ENCODE assay signal across 15 cellular contexts in genomic region chr12:48823281-48823680, GRCh38. TPM values are rescaled to one million over a fixed set of nuclear protein-coding genes. Genes with fewer than 3 reads are reported as not detected.
DNase-seq lines count a peak whose midpoint lies in the region; ATAC-seq and TF ChIP-seq lines count a peak whose summit lies in the region.
"Had no signal": no experiment of that assay in that cellular context is flagged by ENCODE, and none has a peak within 500 bp of the region (broad histone marks: within the 10 kb centered on the region; RNA-seq: fewer than 3 reads in every experiment).

No MANE protein-coding gene starts in this region.

- H3K27ac Mint-ChIP-seq in T-helper 17 cell: peak overlapping the region; percentile 43
- H3K27ac Mint-ChIP-seq in central memory CD8-positive, alpha-beta T cell (ENCODE audit: low read depth): peak overlapping the region; percentile 42
- no peak overlapping the region for H3K27ac Mint-ChIP-seq in activated T-cell treated with anti-CD3 and anti-CD28 coated beads, Interleukin-2, amount 50 U/mL, for 72 hours
- H3K27ac Mint-ChIP-seq: GM23338 had no signal

- no peaks in the 10 kb centered on the region for H3K27me3 ChIP-seq in osteoblast (ENCODE audit: insufficient read depth, low read length)

- H3K4me1 Mint-ChIP-seq in T-helper 17 cell: peaks cover 27% of the 10 kb centered on the region
- peaks cover 27% of the 10 kb centered on the region for H3K4me1 Mint-ChIP-seq in central memory CD8-positive, alpha-beta T cell
- peaks cover 4% of the 10 kb centered on the region for H3K4me1 Mint-ChIP-seq in activated T-cell treated with anti-CD3 and anti-CD28 coated beads, Interleukin-2, amount 50 U/mL, for 72 hours (ENCODE audit: low read depth)

- DNase-seq in T-helper 17 cell: no peak
- no peak for DNase-seq in central memory CD8-positive, alpha-beta T cell (ENCODE audit: low spot score in 2 of 2)
- DNase-seq in osteoblast (ENCODE audit: insufficient read length, low spot score, missing footprints): peak; percentile 71
- DNase-seq in activated T-cell treated with anti-CD3 and anti-CD28 coated beads, Interleukin-2, amount 50 U/mL, for 72 hours: no peak
- no peak for DNase-seq in NCI-H226
- no peak for DNase-seq in activated T-cell treated with anti-CD3 and anti-CD28 coated beads, Interleukin-2, amount 50 U/mL, for 48 hours
- DNase-seq: C1 segment of cervical spinal cord; Calu3; CD8-positive, alpha-beta memory T cell; COR-L47; DMS53; GF-D8 had no signal

- H3K79me2 ChIP-seq in osteoblast (ENCODE audit: insufficient read depth, low read length): no peaks in the 10 kb centered on the region

- H3K4me3 ChIP-seq in HEK293 (ENCODE audit: low read depth, low read length) (no peak overlapping the region), osteoblast (ENCODE audit: insufficient read depth, low read length) (no peak overlapping the region)
- H3K4me3 ChIP-seq: GM23338, HAP-1 had no signal

- peaks cover 18% of the 10 kb centered on the region for H4K20me1 ChIP-seq in osteoblast (ENCODE audit: insufficient read depth, low read length)

- CTCF ChIA-PET in HEK293 (lab: Yijun Ruan, JAX): interaction anchor here (1.3 to 6.0 kb wide), 2 partner anchors 9 to 29 kb away, joined by 4 to 42 read pairs; partner anchors contain the start of gene DDX23

- H3K9me3 Mint-ChIP-seq in central memory CD8-positive, alpha-beta T cell: no peaks in the 10 kb centered on the region
- no peaks in the 10 kb centered on the region for H3K9me3 Mint-ChIP-seq in activated T-cell treated with anti-CD3 and anti-CD28 coated beads, Interleukin-2, amount 50 U/mL, for 72 hours
- H3K9me3 Mint-ChIP-seq: CD8-positive, alpha-beta memory T cell; GM23338 had no signal

- peaks cover 0 to 53% of the 10 kb centered on the region in 2 experiments; a peak in 1 of 3 replicates for H3K36me3 ChIP-seq in HEK293 (ENCODE audit: control insufficient read depth in 2 of 2, insufficient read depth in 1 of 2, low read length in 2 of 2)
- H3K36me3 ChIP-seq in osteoblast (ENCODE audit: insufficient read depth, low read length): peaks cover 15% of the 10 kb centered on the region

- H3K4me3 Mint-ChIP-seq in T-helper 17 cell: no peak overlapping the region
- no peak overlapping the region for H3K4me3 Mint-ChIP-seq in central memory CD8-positive, alpha-beta T cell
- H3K4me3 Mint-ChIP-seq in activated T-cell treated with anti-CD3 and anti-CD28 coated beads, Interleukin-2, amount 50 U/mL, for 72 hours: no peak overlapping the region
- H3K4me3 Mint-ChIP-seq: CD8-positive, alpha-beta memory T cell; GM23338 had no signal

- ATAC-seq in T-helper 17 cell: no peak
- no peak for ATAC-seq in central memory CD8-positive, alpha-beta T cell (replicated peaks; ENCODE audit: extremely low read depth, poor library complexity, severe bottlenecking)
- no peak for ATAC-seq in activated T-cell treated with anti-CD3 and anti-CD28 coated beads, Interleukin-2, amount 50 U/mL, for 72 hours (replicated peaks in 1 of 2)

- no peak overlapping the region for H3K4me2 ChIP-seq in osteoblast (ENCODE audit: insufficient read depth, low read length)

- no peaks in the 10 kb centered on the region for H3K36me3 Mint-ChIP-seq in T-helper 17 cell (ENCODE audit: low read depth)
- H3K36me3 Mint-ChIP-seq in central memory CD8-positive, alpha-beta T cell (ENCODE audit: insufficient read depth): peaks cover 3% of the 10 kb centered on the region
- H3K36me3 Mint-ChIP-seq in activated T-cell treated with anti-CD3 and anti-CD28 coated beads, Interleukin-2, amount 50 U/mL, for 72 hours (ENCODE audit: insufficient read depth in 2 of 2): no peaks in the 10 kb centered on the region

- H3K27ac ChIP-seq in HEK293 (ENCODE audit: extremely low read depth, low read depth, low read length) (no peak overlapping the region), osteoblast (ENCODE audit: low read depth, low read length) (no peak overlapping the region)

- no peak overlapping the region for H2AFZ ChIP-seq in osteoblast (ENCODE audit: low read length)
- H2AFZ ChIP-seq: GM23338 had no signal

- POLR2A ChIA-PET in HEK293 (lab: Yijun Ruan, JAX): no interaction called here

- TF ChIP-seq CTCF in HEK293 (tag by site-specific recombination; IDR thresholded peaks at IDR 0.05): no peak
- no peak for TF ChIP-seq CTCF in osteoblast (IDR thresholded peaks at IDR 0.05; ENCODE audit: extremely low read depth, low read depth, low read length)

- no peaks in the 10 kb centered on the region for H3K27me3 Mint-ChIP-seq in T-helper 17 cell
- no peaks in the 10 kb centered on the region for H3K27me3 Mint-ChIP-seq in central memory CD8-positive, alpha-beta T cell
- H3K27me3 Mint-ChIP-seq in activated T-cell treated with anti-CD3 and anti-CD28 coated beads, Interleukin-2, amount 50 U/mL, for 72 hours (ENCODE audit: low read depth): no peaks in the 10 kb centered on the region

- H3K9me3 ChIP-seq in HEK293 (ENCODE audit: control insufficient read depth, insufficient read depth, low read depth, low read length): no peaks in the 10 kb centered on the region
- H3K9me3 ChIP-seq in T-helper 17 cell (ENCODE audit: control insufficient read depth, low read length, poor library complexity, severe bottlenecking): no peaks in the 10 kb centered on the region
- H3K9me3 ChIP-seq in osteoblast (ENCODE audit: low read depth, low read length): no peaks in the 10 kb centered on the region
- H3K9me3 ChIP-seq: HAP-1 had no signal

- H3K4me1 ChIP-seq in HEK293 (ENCODE audit: control insufficient read depth, insufficient read depth, low read length): no peaks in the 10 kb centered on the region
- H3K4me1 ChIP-seq in osteoblast (ENCODE audit: insufficient read depth, low read length): no peaks in the 10 kb centered on the region

TF ChIP-seq in HEK293, 187 proteins besides CTCF, POLR2A, EP300 and RAD21:
- TF ChIP-seq ZNF292 (tag by site-specific recombination; IDR thresholded peaks at IDR 0.05; ENCODE audit: borderline replicate concordance, low read depth) (no peak), SCRT2 (tag by site-specific recombination; IDR thresholded peaks at IDR 0.05) (0 out of 2 replicates have a peak, but pooled peaks have one; percentile 18)
TF ChIP-seq in HEK293: peak in this region for 1.

RNA-seq across cellular contexts. Expression of gene CACNB3, which starts 5.0 kb away (rescaled TPM):
- 1 to 10 TPM; 6.5 to 8.0 TPM for total RNA-seq in T-helper 17 cell
- 10.9 and 15.2 TPM in 2 replicates for total RNA-seq in osteoblast
- total RNA-seq in activated T-cell treated with anti-CD3 and anti-CD28 coated beads, Interleukin-2, amount 50 U/mL, for 72 hours: 10 to 100 TPM; 15.1 to 16.5 TPM

RNA-seq across cellular contexts. Expression of gene DDX23, which starts 28.7 kb away (rescaled TPM):
- total RNA-seq in T-helper 17 cell: 10 to 100 TPM; 61.7 to 76.3 TPM
- 48.6 and 53.6 TPM in 2 replicates for total RNA-seq in osteoblast
- 100 to 1,000 TPM in 1 of 2 donors, 10 to 100 TPM in 1; 100.0 to 115 TPM for total RNA-seq in activated T-cell treated with anti-CD3 and anti-CD28 coated beads, Interleukin-2, amount 50 U/mL, for 72 hours

RNA-seq across cellular contexts. Expression of gene ADCY6, which starts 34.4 kb away (rescaled TPM):
- under 1 TPM; 0.42 to 0.70 TPM for total RNA-seq in T-helper 17 cell
- 30.8 and 33.0 TPM in 2 replicates for total RNA-seq in osteoblast
- under 1 TPM; 0.67 to 0.79 TPM for total RNA-seq in activated T-cell treated with anti-CD3 and anti-CD28 coated beads, Interleukin-2, amount 50 U/mL, for 72 hours

RNA-seq across cellular contexts. Expression of gene RND1, which starts 42.4 kb away (rescaled TPM):
- 1 to 10 TPM; 6.0 to 8.2 TPM for total RNA-seq in T-helper 17 cell
- total RNA-seq in osteoblast: 0.29 and 0.36 TPM in 2 replicates
- total RNA-seq in activated T-cell treated with anti-CD3 and anti-CD28 coated beads, Interleukin-2, amount 50 U/mL, for 72 hours: 1 to 10 TPM; 4.5 to 5.5 TPM

Comparison
In these comparisons a context has a peak if more than half of its experiments do, and no peak if none do; other contexts are left out.
1. RNA of gene ADCY6, which starts 34.4 kb away (total RNA-seq): 30.8 to 33.0 TPM in osteoblast; 0.67 to 0.79 TPM in activated T-cell treated with anti-CD3 and anti-CD28 coated beads, Interleukin-2, amount 50 U/mL, for 72 hours and 0.42 to 0.70 TPM in T-helper 17 cell; every median in the first group is over 10 times any median in the second.